Comparison of ENCODE assay signal across 2 cellular contexts in genomic region chr11:62055970-62056369, GRCh38.
TF ChIP-seq lines count a peak whose summit lies in the region.

No MANE protein-coding gene starts in this region.

TF ChIP-seq in A549, 52 proteins besides CTCF, POLR2A, EP300 and RAD21 (continued from another document):
- no peak for TF ChIP-seq TFCP2L1 (CRISPR knock-in tag; IDR thresholded peaks at IDR 0.05)
- TF ChIP-seq HDAC2 (IDR thresholded peaks at IDR 0.05), result no peak
- no peak for TF ChIP-seq RNF2 (IDR thresholded peaks at IDR 0.05; ENCODE audit: borderline replicate concordance, low read depth)
- TF ChIP-seq HES2 (IDR thresholded peaks at IDR 0.05), result no peak
- TF ChIP-seq CEBPB (IDR thresholded peaks at IDR 0.05), result no peak
- no peak for TF ChIP-seq CHD4 (IDR thresholded peaks at IDR 0.05; ENCODE audit: borderline replicate concordance)
- no peak for TF ChIP-seq PHF8 (IDR thresholded peaks at IDR 0.05; ENCODE audit: borderline replicate concordance, low read depth)
- TF ChIP-seq, protein P1, sequence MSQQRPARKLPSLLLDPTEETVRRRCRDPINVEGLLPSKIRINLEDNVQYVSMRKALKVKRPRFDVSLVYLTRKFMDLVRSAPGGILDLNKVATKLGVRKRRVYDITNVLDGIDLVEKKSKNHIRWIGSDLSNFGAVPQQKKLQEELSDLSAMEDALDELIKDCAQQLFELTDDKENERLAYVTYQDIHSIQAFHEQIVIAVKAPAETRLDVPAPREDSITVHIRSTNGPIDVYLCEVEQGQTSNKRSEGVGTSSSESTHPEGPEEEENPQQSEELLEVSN (IDR thresholded peaks at IDR 0.05; ENCODE audit: borderline replicate concordance, low read depth), result no peak
- TF ChIP-seq MAZ (IDR thresholded peaks at IDR 0.05; ENCODE audit: borderline replicate concordance, low read depth, low read length), result no peak
- no peak for TF ChIP-seq FOSL2 (IDR thresholded peaks at IDR 0.05)
- no peak for TF ChIP-seq FOSL2 (CRISPR knock-in tag; IDR thresholded peaks at IDR 0.05)
- no peak for TF ChIP-seq HEYL (CRISPR knock-in tag; IDR thresholded peaks at IDR 0.05)
- TF ChIP-seq JUN (IDR thresholded peaks at IDR 0.05), result no peak
- TF ChIP-seq CHD2 (IDR thresholded peaks at IDR 0.05; ENCODE audit: low read length, partially characterized antibody), result no peak
- TF ChIP-seq SREBF2 (IDR thresholded peaks at IDR 0.05), result no peak
- no peak for TF ChIP-seq POLR2AphosphoS2 (conservative IDR thresholded peaks at IDR 0.05; ENCODE audit: low read length)
- TF ChIP-seq RARB (CRISPR knock-in tag; IDR thresholded peaks at IDR 0.05), result no peak
- no peak for TF ChIP-seq HOXB5 (CRISPR knock-in tag; IDR thresholded peaks at IDR 0.05)
- no peak for TF ChIP-seq ZNF302 (CRISPR knock-in tag; IDR thresholded peaks at IDR 0.05)
- TF ChIP-seq USF2 (IDR thresholded peaks at IDR 0.05), result no peak

TF ChIP-seq in K562, 482 proteins besides CTCF, POLR2A, EP300 and RAD21 (continued from another document):
- no peak for TF ChIP-seq ARID3A (IDR thresholded peaks at IDR 0.05; ENCODE audit: borderline replicate concordance, low read depth, low read length)
- no peak for TF ChIP-seq ZNF507 (tag; conservative IDR thresholded peaks at IDR 0.05)
- TF ChIP-seq ZNF408 (CRISPR knock-in tag; IDR thresholded peaks at IDR 0.05; ENCODE audit: low read depth), result no peak
- TF ChIP-seq DACH1 (IDR thresholded peaks at IDR 0.05; ENCODE audit: partially characterized antibody), result no peak
- no peak for TF ChIP-seq AFF4 (CRISPR knock-in tag; IDR thresholded peaks at IDR 0.05)
- TF ChIP-seq CEBPB (tag; IDR thresholded peaks at IDR 0.05), result no peak
- TF ChIP-seq SOX6 (IDR thresholded peaks at IDR 0.05), result peak; percentile 77
- TF ChIP-seq HMG20A (CRISPR knock-in tag; conservative IDR thresholded peaks at IDR 0.05), result no peak
- no peak for TF ChIP-seq CHD1 (IDR thresholded peaks at IDR 0.05; ENCODE audit: low read length)
- TF ChIP-seq CTBP1 (IDR thresholded peaks at IDR 0.05; ENCODE audit: borderline replicate concordance), result no peak
- 0 out of 2 replicates have a peak, but pooled peaks have one; percentile 17 for TF ChIP-seq GATA2 (CRISPR knock-in tag; IDR thresholded peaks at IDR 0.05)
- no peak for TF ChIP-seq HIVEP1 (CRISPR knock-in tag; IDR thresholded peaks at IDR 0.05)
- no peak for TF ChIP-seq PREB (CRISPR knock-in tag; IDR thresholded peaks at IDR 0.05)
